Comparison of ENCODE assay signal across 8 cellular contexts in the genomic region with DNA sequence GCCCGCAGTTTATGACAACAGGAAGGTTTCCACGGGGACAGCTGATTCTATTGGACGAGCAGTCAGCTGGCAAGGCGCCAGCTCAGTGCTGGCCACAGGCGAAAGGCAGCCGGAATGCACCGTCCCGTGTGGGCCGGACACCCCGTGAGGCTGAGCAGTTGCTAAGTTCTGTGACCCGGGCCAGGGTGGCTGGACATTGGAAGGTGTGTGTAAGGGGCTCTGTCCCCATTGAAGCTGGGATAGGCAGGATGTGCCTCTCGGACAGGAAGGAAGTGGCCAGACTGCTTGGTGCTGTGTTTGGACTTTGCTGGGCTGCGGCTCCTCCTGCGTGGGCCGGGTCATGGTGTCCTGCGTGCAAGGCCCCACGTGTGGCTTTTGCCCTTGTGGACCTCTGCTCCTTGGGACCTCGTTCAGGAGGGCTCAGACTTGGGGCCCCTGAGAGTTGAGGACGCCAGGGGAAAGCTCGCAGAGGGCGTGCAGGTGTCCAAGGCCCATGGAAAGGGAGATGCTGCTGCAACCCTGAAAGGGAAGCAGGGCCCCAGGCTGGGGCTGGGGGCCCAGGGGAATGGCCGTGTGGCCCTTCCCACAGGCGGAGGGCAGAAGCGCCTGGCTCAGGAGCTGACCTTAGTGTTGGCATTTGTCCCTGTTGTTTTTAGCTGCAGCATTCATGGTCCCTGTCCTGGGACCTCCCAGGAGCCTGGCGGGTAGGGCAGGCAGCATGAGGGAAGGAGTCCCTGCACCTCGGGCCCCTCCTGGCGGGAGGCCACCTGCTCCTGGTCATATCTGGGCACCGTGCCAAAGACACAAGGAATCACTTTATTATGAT. TPM values are rescaled to one million over a fixed set of nuclear protein-coding genes. Genes with fewer than 3 reads are reported as not detected.
A peak's percentile ranks its signal among the peaks of the same experiment; 100 is the strongest.
DNase-seq lines count a peak whose midpoint lies in the region; ATAC-seq and TF ChIP-seq lines count a peak whose summit lies in the region.

No MANE protein-coding gene starts in this region.

- no peak for ATAC-seq in GM19328 (IDR thresholded peaks at IDR 0.05; ENCODE audit: unreplicated experiment)

- TF ChIP-seq CTCF in AG10803 (conservative IDR thresholded peaks at IDR 0.05; ENCODE audit: low read length) (no peak), epithelial cell of proximal tubule (conservative IDR thresholded peaks at IDR 0.05; ENCODE audit: low read depth, low read length) (no peak)

- DNase-seq in AG10803 (ENCODE audit: low read depth) (peak; percentile 72), NCI-H226 (peak; percentile 66), epithelial cell of proximal tubule (ENCODE audit: low read depth) (peak; percentile 74), myocyte (ENCODE audit: low read depth) (peak; percentile 96), GOT3 (lab: John Stamatoyannopoulos, UW) (no peak)
- no peak for DNase-seq in activated CD8-positive, alpha-beta memory T cell treated with anti-CD3 and anti-CD28 coated beads, Interleukin-2, amount 50 U/mL, for 4 hours
- no peak for DNase-seq in stimulated activated CD4-positive, alpha-beta T cell treated with anti-CD3 and anti-CD28 coated beads, Interleukin-4, amount 100 ng/mL, for 24 hours

- H3K4me3 ChIP-seq in AG10803 (ENCODE audit: low read length) (no peak overlapping the region), epithelial cell of proximal tubule (ENCODE audit: low read depth, low read length) (peak overlapping the region; percentile 33)

RNA-seq across cellular contexts. Expression of gene BAIAP2, which starts 10.0 kb away (rescaled TPM):
- 44.0 and 77.3 TPM in 2 replicates for total RNA-seq in epithelial cell of proximal tubule
- 27.4 and 41.1 TPM in 2 replicates for total RNA-seq in myocyte
- 102 TPM for polyA plus RNA-seq in myocyte (2012)

RNA-seq across cellular contexts. Expression of gene CHMP6, which starts 53.3 kb away (rescaled TPM):
- total RNA-seq in epithelial cell of proximal tubule = 32.6 and 35.7 TPM in 2 replicates
- total RNA-seq in myocyte = 14.8 and 18.0 TPM in 2 replicates
- 31.3 TPM for polyA plus RNA-seq in myocyte (2012)

Comparison
In these comparisons a context has a peak if more than half of its experiments do, and no peak if none do; other contexts are left out.
1. DNase-seq: peak in AG10803 (single experiment), NCI-H226 (single experiment), epithelial cell of proximal tubule (single experiment) and myocyte (single experiment); none in activated CD8-positive, alpha-beta memory T cell treated with anti-CD3 and anti-CD28 coated beads, Interleukin-2, amount 50 U/mL, for 4 hours (single experiment), stimulated activated CD4-positive, alpha-beta T cell treated with anti-CD3 and anti-CD28 coated beads, Interleukin-4, amount 100 ng/mL, for 24 hours (single experiment) and GOT3 (single experiment).